ENCODE assay signal across 8 cellular contexts in genomic region chr12:50505386-50505827, GRCh38. TPM values are rescaled to one million over a fixed set of nuclear protein-coding genes. Genes with fewer than 3 reads are reported as not detected.
DNase-seq lines count a peak whose midpoint lies in the region; ATAC-seq and TF ChIP-seq lines count a peak whose summit lies in the region.

No MANE protein-coding gene starts in this region.

- peak overlapping the region; percentile 65 for H3K27ac ChIP-seq in KMS-11
- H3K27ac ChIP-seq in neural cell (ENCODE audit: low read length), result peak overlapping the region; percentile 89

- H3K27ac Mint-ChIP-seq in activated CD8-positive, alpha-beta memory T cell treated with anti-CD3 and anti-CD28 coated beads, Interleukin-2, amount 10 ng/mL, durations not matched to agents 7 days and 5 days, result peak overlapping the region; percentile 92

- H3K4me3 ChIP-seq in KMS-11 (IDR thresholded peaks at IDR 0.05; ENCODE audit: insufficient read depth, low read depth, low read length) (no peak overlapping the region), neural cell (ENCODE audit: low read length) (peak overlapping the region; percentile 71)

- no peaks in the 10 kb centered on the region for H3K27me3 ChIP-seq in KMS-11 (ENCODE audit: insufficient read depth, low read depth)
- H3K27me3 ChIP-seq in neural cell (ENCODE audit: insufficient read depth, low read depth, low read length), result no peaks in the 10 kb centered on the region

- peak overlapping the region; percentile 99 for H3K4me2 ChIP-seq in KMS-11
- H3K4me2 ChIP-seq in neural cell (ENCODE audit: low read length), result peak overlapping the region; percentile 99

- no peaks in the 10 kb centered on the region for H3K36me3 Mint-ChIP-seq in activated CD8-positive, alpha-beta memory T cell treated with anti-CD3 and anti-CD28 coated beads, Interleukin-2, amount 10 ng/mL, durations not matched to agents 7 days and 5 days

- no peaks in the 10 kb centered on the region for H3F3A ChIP-seq in neural cell (ENCODE audit: insufficient read depth, low read length, poor library complexity, severe bottlenecking)

- H3K9me3 ChIP-seq in neural cell (ENCODE audit: low read length), result no peaks in the 10 kb centered on the region

- TF ChIP-seq RAD21 in neural cell (conservative IDR thresholded peaks at IDR 0.05), result no peak

- no peaks in the 10 kb centered on the region for H4K20me1 ChIP-seq in KMS-11 (ENCODE audit: insufficient read depth)
- peaks cover 4% of the 10 kb centered on the region for H4K20me1 ChIP-seq in neural cell (ENCODE audit: insufficient read depth)

- H3K27me3 Mint-ChIP-seq in activated CD8-positive, alpha-beta memory T cell treated with anti-CD3 and anti-CD28 coated beads, Interleukin-2, amount 10 ng/mL, durations not matched to agents 7 days and 5 days, result no peaks in the 10 kb centered on the region

- H3K9me2 ChIP-seq in neural cell (ENCODE audit: insufficient read depth, low read length), result no peaks in the 10 kb centered on the region

- H2AFZ ChIP-seq in KMS-11 (ENCODE audit: low read depth) (peak overlapping the region; percentile 66), neural cell (ENCODE audit: low read depth, low read length) (peak overlapping the region; percentile 63)

- CTCF ChIA-PET in activated CD8-positive, alpha-beta memory T cell treated with anti-CD3 and anti-CD28 coated beads, Interleukin-2, amount 10 ng/mL, durations not matched to agents 7 days and 5 days (lab: Charles Lee), result interaction anchor here (0.6 to 11.1 kb wide), 30 partner anchors 8 to 578 kb away, joined by 3 to 135 read pairs (median 5); partner anchors contain the start of genes ATF1 and CSRNP2

- H3K36me3 ChIP-seq in KMS-11 (ENCODE audit: insufficient read depth) (no peaks in the 10 kb centered on the region), neural cell (ENCODE audit: insufficient read depth, low read length) (no peaks in the 10 kb centered on the region)

- H3K9ac ChIP-seq in KMS-11 (peak overlapping the region; percentile 86), neural cell (ENCODE audit: low read length) (peak overlapping the region; percentile 93)

- H3K79me2 ChIP-seq in KMS-11 (ENCODE audit: insufficient read depth, low read depth), result peaks cover 40% of the 10 kb centered on the region; the same call in 1 of the 2 replicates
- H3K79me2 ChIP-seq in neural cell (replicated peaks; ENCODE audit: insufficient read depth, low read length), result peaks cover 53% of the 10 kb centered on the region

- peak; percentile 32 for ATAC-seq in GM21528 (IDR thresholded peaks at IDR 0.05; ENCODE audit: low FRiP score, unreplicated experiment)
- peak; percentile 46 for ATAC-seq in activated CD8-positive, alpha-beta memory T cell treated with anti-CD3 and anti-CD28 coated beads, Interleukin-2, amount 10 ng/mL, durations not matched to agents 7 days and 5 days

- no peak for TF ChIP-seq CTCF in KMS-11 (conservative IDR thresholded peaks at IDR 0.05; ENCODE audit: low read depth, low read length)
- TF ChIP-seq CTCF in neural cell (IDR thresholded peaks at IDR 0.05; ENCODE audit: poor library complexity, severe bottlenecking), result no peak

- peak overlapping the region; percentile 85 for H3K4me3 Mint-ChIP-seq in activated CD8-positive, alpha-beta memory T cell treated with anti-CD3 and anti-CD28 coated beads, Interleukin-2, amount 10 ng/mL, durations not matched to agents 7 days and 5 days

- TF ChIP-seq EP300 in neural cell (conservative IDR thresholded peaks at IDR 0.05; ENCODE audit: poor library complexity, severe bottlenecking), result no peak

- H3K9me3 Mint-ChIP-seq in activated CD8-positive, alpha-beta memory T cell treated with anti-CD3 and anti-CD28 coated beads, Interleukin-2, amount 10 ng/mL, durations not matched to agents 7 days and 5 days (ENCODE audit: low read depth), result no peaks in the 10 kb centered on the region

- H3K4me1 Mint-ChIP-seq in activated CD8-positive, alpha-beta memory T cell treated with anti-CD3 and anti-CD28 coated beads, Interleukin-2, amount 10 ng/mL, durations not matched to agents 7 days and 5 days, result peaks cover 47% of the 10 kb centered on the region

- peaks cover 18% of the 10 kb centered on the region for H3K4me1 ChIP-seq in KMS-11 (ENCODE audit: low read depth, poor library complexity, severe bottlenecking)

- DNase-seq in ELR (ENCODE audit: low read depth) (peak; percentile 62), fibroblast of peridontal ligament (ENCODE audit: extremely low read depth) (peak; percentile 16), ureter (ENCODE audit: low spot score) (peak; percentile 48), NCI-H2171 (lab: John Stamatoyannopoulos, UW) (no peak)
- peak; percentile 59 for DNase-seq in activated CD8-positive, alpha-beta memory T cell treated with anti-CD3 and anti-CD28 coated beads, Interleukin-2, amount 10 ng/mL, durations not matched to agents 7 days and 5 days

TF ChIP-seq in neural cell, 6 proteins besides CTCF, POLR2A, EP300 and RAD21:
- TF ChIP-seq EZH2 (IDR thresholded peaks at IDR 0.05; ENCODE audit: borderline replicate concordance, insufficient read depth, low read length, poor library complexity, severe bottlenecking) (no peak), MXI1 (conservative IDR thresholded peaks at IDR 0.05; ENCODE audit: poor library complexity, severe bottlenecking) (peak; percentile 50), TAF1 (IDR thresholded peaks at IDR 0.05; ENCODE audit: low read depth) (no peak), SMC3 (conservative IDR thresholded peaks at IDR 0.05; ENCODE audit: poor library complexity) (no peak), POLR2AphosphoS5 (IDR thresholded peaks at IDR 0.05) (peak; percentile 65)
- TF ChIP-seq, protein P1, sequence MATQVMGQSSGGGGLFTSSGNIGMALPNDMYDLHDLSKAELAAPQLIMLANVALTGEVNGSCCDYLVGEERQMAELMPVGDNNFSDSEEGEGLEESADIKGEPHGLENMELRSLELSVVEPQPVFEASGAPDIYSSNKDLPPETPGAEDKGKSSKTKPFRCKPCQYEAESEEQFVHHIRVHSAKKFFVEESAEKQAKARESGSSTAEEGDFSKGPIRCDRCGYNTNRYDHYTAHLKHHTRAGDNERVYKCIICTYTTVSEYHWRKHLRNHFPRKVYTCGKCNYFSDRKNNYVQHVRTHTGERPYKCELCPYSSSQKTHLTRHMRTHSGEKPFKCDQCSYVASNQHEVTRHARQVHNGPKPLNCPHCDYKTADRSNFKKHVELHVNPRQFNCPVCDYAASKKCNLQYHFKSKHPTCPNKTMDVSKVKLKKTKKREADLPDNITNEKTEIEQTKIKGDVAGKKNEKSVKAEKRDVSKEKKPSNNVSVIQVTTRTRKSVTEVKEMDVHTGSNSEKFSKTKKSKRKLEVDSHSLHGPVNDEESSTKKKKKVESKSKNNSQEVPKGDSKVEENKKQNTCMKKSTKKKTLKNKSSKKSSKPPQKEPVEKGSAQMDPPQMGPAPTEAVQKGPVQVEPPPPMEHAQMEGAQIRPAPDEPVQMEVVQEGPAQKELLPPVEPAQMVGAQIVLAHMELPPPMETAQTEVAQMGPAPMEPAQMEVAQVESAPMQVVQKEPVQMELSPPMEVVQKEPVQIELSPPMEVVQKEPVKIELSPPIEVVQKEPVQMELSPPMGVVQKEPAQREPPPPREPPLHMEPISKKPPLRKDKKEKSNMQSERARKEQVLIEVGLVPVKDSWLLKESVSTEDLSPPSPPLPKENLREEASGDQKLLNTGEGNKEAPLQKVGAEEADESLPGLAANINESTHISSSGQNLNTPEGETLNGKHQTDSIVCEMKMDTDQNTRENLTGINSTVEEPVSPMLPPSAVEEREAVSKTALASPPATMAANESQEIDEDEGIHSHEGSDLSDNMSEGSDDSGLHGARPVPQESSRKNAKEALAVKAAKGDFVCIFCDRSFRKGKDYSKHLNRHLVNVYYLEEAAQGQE (IDR thresholded peaks at IDR 0.05; ENCODE audit: borderline replicate concordance), result peak; percentile 12

RNA-seq across cellular contexts. Expression of gene DIP2B, which starts 0.6 kb away (rescaled TPM):
- total RNA-seq in activated CD8-positive, alpha-beta memory T cell treated with anti-CD3 and anti-CD28 coated beads, Interleukin-2, amount 10 ng/mL, durations not matched to agents 7 days and 5 days, result 10 to 100 TPM; 14.7 to 14.8 TPM
- 43.4 and 44.0 TPM in 2 replicates for polyA plus RNA-seq in neural cell
- 151 and 164 TPM in 2 replicates for polyA minus RNA-seq in neural cell
- total RNA-seq in ureter, result 27.0 TPM
